ENCODE assay signal across 8 cellular contexts in genomic region chr9:128863647-128864046, GRCh38.
DNase-seq lines count a peak whose midpoint lies in the region; ATAC-seq lines count a peak whose summit lies in the region.

No MANE protein-coding gene starts in this region.

- DNase-seq in NCI-H524 (lab: John Stamatoyannopoulos, UW), result peak; percentile 20 to 61
- DNase-seq in NCI-H524 treated with DMSO at 0.1 percent for 48 hours (lab: John Stamatoyannopoulos, UW), result no peak
- DNase-seq in Kasumi-1 (lab: John Stamatoyannopoulos, UW), result peak; percentile 51 to 63
- peak; percentile 86 for DNase-seq in T-helper 9 cell
- DNase-seq in anterior cingulate cortex (lab: John Stamatoyannopoulos, UW), result peak in 31 of 58 donors; percentile 12 to 64 (median 37)
- peak; percentile 78 for DNase-seq in iPS DF 4.7 (ENCODE audit: extremely low read depth, low spot score)
- DNase-seq in stimulated activated CD4-positive, alpha-beta T cell treated with anti-CD3 and anti-CD28 coated beads, Interleukin-15, amount 100 ng/mL, for 48 hours (ENCODE audit: low read depth in 2 of 2), result peak; percentile 68 to 79

- ATAC-seq in HG03280 (IDR thresholded peaks at IDR 0.05; ENCODE audit: unreplicated experiment), result no peak
